ENCODE assay signal across 11 cellular contexts in genomic region chr19:3816138-3816537, GRCh38. TPM values are rescaled to one million over a fixed set of nuclear protein-coding genes. Genes with fewer than 3 reads are reported as not detected.
A peak's percentile ranks its signal among the peaks of the same experiment; 100 is the strongest.
DNase-seq lines count a peak whose midpoint lies in the region; ATAC-seq lines count a peak whose summit lies in the region.
"Not testable (repeated sequence)": the region's sequence is repeated elsewhere in the genome, so short reads cannot be mapped to it uniquely, and the experiment has no call there.
"Had no signal": no experiment of that assay in that cellular context is flagged by ENCODE, and none has a peak within 500 bp of the region (broad histone marks: within the 10 kb centered on the region; RNA-seq: fewer than 3 reads in every experiment).

No MANE protein-coding gene starts in this region.

- H3K9me2 ChIP-seq in Karpas-422 (replicated peaks; ENCODE audit: insufficient read depth, low read length) = not testable (repeated sequence)

- DNase-seq in Karpas-422 (peak; percentile 1), left kidney (ENCODE audit: low read depth, low spot score) (peak; percentile 61)
- DNase-seq in central memory CD8-positive, alpha-beta T cell (ENCODE audit: low spot score in 2 of 2) = not testable (repeated sequence)

- H2AFZ ChIP-seq in Karpas-422 (ENCODE audit: low read length) = not testable (repeated sequence)

- not testable (repeated sequence) for H3K79me2 ChIP-seq in Karpas-422 (ENCODE audit: low read length)

- H3K4me1 Mint-ChIP-seq in central memory CD8-positive, alpha-beta T cell = peaks cover 29% of the 10 kb centered on the region

- H3K4me3 Mint-ChIP-seq in central memory CD8-positive, alpha-beta T cell = not testable (repeated sequence)

- H4K20me1 ChIP-seq in BLaER1 treated with 17β-estradiol and CSF1 and Interleukin-3, amounts not matched to agents 10 nM and 100 nM = not testable (repeated sequence)
- peaks cover 32% of the 10 kb centered on the region; the same call in 1 of the 2 replicates for H4K20me1 ChIP-seq in Karpas-422 (ENCODE audit: insufficient read depth, low read depth, low read length)

- H3K9me3 Mint-ChIP-seq in central memory CD8-positive, alpha-beta T cell = not testable (repeated sequence)

- not testable (repeated sequence) for ATAC-seq in central memory CD8-positive, alpha-beta T cell (replicated peaks; ENCODE audit: extremely low read depth, poor library complexity, severe bottlenecking)

- peaks cover 83 to 98% (median 90%) of the 10 kb centered on the region in 10 experiments for H3K4me1 ChIP-seq in BLaER1 treated with 17β-estradiol and CSF1 and Interleukin-3, amounts not matched to agents 10 nM and 100 nM
- H3K4me1 ChIP-seq in Karpas-422 (ENCODE audit: low read length) = not testable (repeated sequence)

- H3K4me2 ChIP-seq in BLaER1 treated with 17β-estradiol and CSF1 and Interleukin-3, amounts not matched to agents 10 nM and 100 nM = peak overlapping the region; percentile 11 to 96 (median 44); a peak in 16 of 22 replicates
- not testable (repeated sequence) for H3K4me2 ChIP-seq in Karpas-422 (ENCODE audit: low read depth, low read length, poor library complexity, severe bottlenecking)

- not testable (repeated sequence) for H3K27me3 Mint-ChIP-seq in central memory CD8-positive, alpha-beta T cell

- H3K36me3 ChIP-seq in BLaER1 treated with 17β-estradiol and CSF1 and Interleukin-3, amounts not matched to agents 10 nM and 100 nM; Karpas-422 (ENCODE audit: insufficient read depth, low read length): not testable (repeated sequence)

- H3K9ac ChIP-seq in BLaER1 treated with 17β-estradiol and CSF1 and Interleukin-3, amounts not matched to agents 10 nM and 100 nM = peak overlapping the region in 2 of 11 experiments; percentile 13 to 18; a peak in 2 of 22 replicates
- not testable (repeated sequence) for H3K9ac ChIP-seq in Karpas-422 (ENCODE audit: low read length)

- not testable (repeated sequence) for H3K9me3 ChIP-seq in BLaER1 treated with 17β-estradiol and CSF1 and Interleukin-3, amounts not matched to agents 10 nM and 100 nM (replicated peaks in 1 of 11); Karpas-422 (ENCODE audit: low read length)

- not testable (repeated sequence) for H3K36me3 Mint-ChIP-seq in central memory CD8-positive, alpha-beta T cell (ENCODE audit: insufficient read depth)

- H3K27me3 ChIP-seq in BLaER1 treated with 17β-estradiol and CSF1 and Interleukin-3, amounts not matched to agents 10 nM and 100 nM; Karpas-422 (ENCODE audit: low read length): not testable (repeated sequence)

- peak overlapping the region; percentile 71 for H3K27ac Mint-ChIP-seq in central memory CD8-positive, alpha-beta T cell (ENCODE audit: low read depth)

- not testable (repeated sequence) for H3K4me3 ChIP-seq in BLaER1 treated with 17β-estradiol and CSF1 and Interleukin-3, amounts not matched to agents 10 nM and 100 nM; Karpas-422 (ENCODE audit: low read length)

- H3K27ac ChIP-seq in BLaER1 treated with 17β-estradiol and CSF1 and Interleukin-3, amounts not matched to agents 10 nM and 100 nM = peak overlapping the region in 2 of 11 experiments; percentile 14 to 17; a peak in 3 of 22 replicates
- not testable (repeated sequence) for H3K27ac ChIP-seq in Karpas-422 (ENCODE audit: low read length)

RNA-seq across cellular contexts. Expression of gene MATK, which starts 30.0 kb away (rescaled TPM):
- not detected in 2 replicates for total RNA-seq in Karpas-422 (2014; rRNA removed; shearing (Covaris generic); ENCODE audit: low replicate concordance)

RNA-seq across cellular contexts. Expression of gene RAX2, which starts 44.1 kb away (rescaled TPM):
- total RNA-seq in Karpas-422 (2014; rRNA removed; shearing (Covaris generic); ENCODE audit: low replicate concordance) = not detected in 2 replicates
- total RNA-seq: A673; CD4-positive, alpha-beta memory T cell; CD4-positive, CD25-positive, alpha-beta regulatory T cell; CD8-positive, alpha-beta memory T cell; Daoy; G401; GM12878 had no signal

RNA-seq across cellular contexts. Expression of gene ZFR2, which starts 52.7 kb away (rescaled TPM):
- total RNA-seq in Karpas-422 (2014; rRNA removed; shearing (Covaris generic); ENCODE audit: low replicate concordance) = not detected in 2 replicates
- total RNA-seq: CD4-positive, CD25-positive, alpha-beta regulatory T cell had no signal

RNA-seq across cellular contexts. Expression of gene MRPL54, which starts 53.7 kb away (rescaled TPM):
- total RNA-seq in Karpas-422 (2014; rRNA removed; shearing (Covaris generic); ENCODE audit: low replicate concordance) = 44.2 and 76.7 TPM in 2 replicates

RNA-seq across cellular contexts. Expression of gene APBA3, which starts 54.6 kb away (rescaled TPM):
- 14.7 and 55.0 TPM in 2 replicates for total RNA-seq in Karpas-422 (2014; rRNA removed; shearing (Covaris generic); ENCODE audit: low replicate concordance)
